Comparison of ENCODE assay signal across 19 cellular contexts in the genomic region with DNA sequence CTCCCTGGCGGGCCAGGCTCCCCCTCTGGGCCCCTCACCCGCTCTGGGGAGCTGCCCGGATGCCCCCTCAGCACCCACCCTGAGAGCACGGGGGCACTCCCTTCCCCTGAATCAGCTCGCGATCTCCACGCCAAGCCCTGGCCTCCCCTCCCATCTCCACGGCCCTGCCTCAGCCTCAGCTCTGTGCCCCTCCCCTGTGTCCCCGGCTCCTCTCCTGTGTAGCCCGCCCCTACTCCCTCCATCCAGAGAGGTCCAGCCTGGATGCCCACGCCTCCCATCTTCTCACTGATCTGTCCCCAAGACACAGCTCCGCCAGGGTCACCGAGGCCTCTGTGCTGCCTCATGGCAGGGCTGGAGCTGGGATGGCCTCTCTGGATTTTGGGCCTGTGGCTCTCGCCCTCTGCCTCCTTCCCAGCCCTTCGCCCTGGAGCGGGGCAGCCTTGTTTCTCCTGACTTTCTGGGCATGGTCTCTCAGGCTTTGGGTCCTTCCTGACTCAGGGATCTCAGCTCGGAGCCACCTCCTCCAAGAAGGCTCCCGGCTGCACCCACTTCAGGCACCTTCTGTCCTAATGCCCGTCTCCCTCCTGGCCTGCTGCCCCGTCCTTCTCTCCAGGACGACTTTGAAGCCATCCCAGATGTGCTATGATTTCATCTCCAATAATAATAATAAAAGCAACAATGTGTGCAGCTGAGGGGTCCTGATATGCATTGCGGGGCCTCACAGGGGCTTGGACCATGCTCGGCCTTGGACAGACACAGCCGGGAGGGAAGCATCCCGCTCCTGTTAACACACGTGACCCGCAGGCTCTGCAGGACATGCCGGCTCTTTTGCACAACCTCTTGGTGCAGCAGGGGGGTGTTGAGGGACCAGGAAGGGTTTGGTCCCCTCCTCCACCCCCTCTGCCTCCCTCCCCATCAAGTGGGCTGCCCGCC. TPM values are rescaled to one million over a fixed set of nuclear protein-coding genes. Genes with fewer than 3 reads are reported as not detected.
DNase-seq lines count a peak whose midpoint lies in the region; ATAC-seq and TF ChIP-seq lines count a peak whose summit lies in the region.
"Had no signal": no experiment of that assay in that cellular context is flagged by ENCODE, and none has a peak within 500 bp of the region (broad histone marks: within the 10 kb centered on the region; RNA-seq: fewer than 3 reads in every experiment).

No MANE protein-coding gene starts in this region.

- H3K36me3 ChIP-seq in GM23248 (ENCODE audit: low read depth) (no peaks in the 10 kb centered on the region), psoas muscle (ENCODE audit: insufficient read depth in 1 of 2, low read depth in 1 of 2) (no peaks in the 10 kb centered on the region)
- H3K36me3 ChIP-seq: BLaER1 treated with 17β-estradiol and CSF1 and Interleukin-3, amounts not matched to agents 10 nM and 100 nM; esophagus squamous epithelium; SJSA1 had no signal

- H3K27me3 ChIP-seq in GM23248 (replicated peaks; ENCODE audit: insufficient read depth) = peaks cover 27% of the 10 kb centered on the region
- H3K27me3 ChIP-seq in psoas muscle (ENCODE audit: insufficient read depth in 3 of 3, low read length in 2 of 3) = peaks cover 0 to 55% (median 19%) of the 10 kb centered on the region in 3 donors

- H3K27me3 Mint-ChIP-seq in activated CD4-positive, alpha-beta T cell treated with anti-CD3 and anti-CD28 coated beads for 36 hours = no peaks in the 10 kb centered on the region
- H3K27me3 Mint-ChIP-seq: activated naive CD8-positive, alpha-beta T cell had no signal

- H3K9me3 ChIP-seq in GM23248 (ENCODE audit: low read depth) (no peaks in the 10 kb centered on the region), psoas muscle (no peaks in the 10 kb centered on the region)
- H3K9me3 ChIP-seq: A549, esophagus squamous epithelium, SJSA1 had no signal

- no peaks in the 10 kb centered on the region for H3K9me2 ChIP-seq in GM23248 (ENCODE audit: insufficient read depth)

- H3K4me3 Mint-ChIP-seq in activated CD4-positive, alpha-beta T cell treated with anti-CD3 and anti-CD28 coated beads for 36 hours = no peak overlapping the region
- H3K4me3 Mint-ChIP-seq: activated naive CD8-positive, alpha-beta T cell; activated T-cell treated with anti-CD3 and anti-CD28 coated beads, Interleukin-2, amount 50 U/mL, for 24 hours; naive thymus-derived CD8-positive, alpha-beta T cell; T-helper 1 cell treated with Interleukin-12 subunit alpha and Interleukin-12 subunit beta and Interleukin-4 antibody, amounts not matched to agents 30 μg/mL and 1 μg/mL, for 36 hours had no signal

- peak; percentile 4 for DNase-seq in activated CD4-positive, alpha-beta T cell treated with anti-CD3 and anti-CD28 coated beads for 36 hours
- no peak for DNase-seq in activated CD4-positive, alpha-beta T cell treated with anti-CD3 and anti-CD28 coated beads, Interleukin-2, amount 50 U/mL, for 1 hour
- DNase-seq in GM23248 = peak; percentile 22
- DNase-seq in left ventricle myocardium superior = peak; percentile 14
- peak; percentile 9 to 30 for DNase-seq in psoas muscle
- no peak for DNase-seq in NCI-H2227 (lab: John Stamatoyannopoulos, UW; ENCODE audit: unreplicated experiment)
- DNase-seq in effector CD8-positive, alpha-beta T cell (lab: John Stamatoyannopoulos, UW) = no peak
- DNase-seq: activated CD4-positive, alpha-beta T cell treated with anti-CD3 and anti-CD28 coated beads, Interleukin-2, amount 50 U/mL, for 4 hours; esophagus squamous epithelium; NCI-H2171 treated with DMSO at 0.1 percent for 48 hours; stimulated activated CD4-positive, alpha-beta T cell treated with anti-CD3 and anti-CD28 coated beads, Interleukin-4, amount 100 ng/mL, for 4 hours had no signal

- intact Hi-C loops in activated CD4-positive, alpha-beta T cell treated with anti-CD3 and anti-CD28 coated beads for 36 hours (cut with DNase I, micrococcal nuclease) = no loop called here
- intact Hi-C loops in left ventricle myocardium superior (cut with micrococcal nuclease) (no loop called here), psoas muscle (cut with DNase I) (no loop called here)

- POLR2A ChIA-PET in activated CD4-positive, alpha-beta T cell treated with anti-CD3 and anti-CD28 coated beads for 36 hours (lab: Charles Lee) = no interaction called here

- H3K4me1 Mint-ChIP-seq in activated CD4-positive, alpha-beta T cell treated with anti-CD3 and anti-CD28 coated beads for 36 hours = peaks cover 13% of the 10 kb centered on the region

- no peaks in the 10 kb centered on the region for H3K9me3 Mint-ChIP-seq in activated CD4-positive, alpha-beta T cell treated with anti-CD3 and anti-CD28 coated beads for 36 hours (ENCODE audit: low read depth)
- H3K9me3 Mint-ChIP-seq: activated T-cell treated with anti-CD3 and anti-CD28 coated beads, Interleukin-2, amount 50 U/mL, for 24 hours; naive thymus-derived CD8-positive, alpha-beta T cell; T-helper 1 cell treated with Interleukin-12 subunit alpha and Interleukin-12 subunit beta and Interleukin-4 antibody, amounts not matched to agents 30 μg/mL and 1 μg/mL, for 36 hours had no signal

- H3K27ac Mint-ChIP-seq in activated CD4-positive, alpha-beta T cell treated with anti-CD3 and anti-CD28 coated beads for 36 hours = no peak overlapping the region
- H3K27ac Mint-ChIP-seq: activated naive CD8-positive, alpha-beta T cell; activated T-cell treated with anti-CD3 and anti-CD28 coated beads, Interleukin-2, amount 50 U/mL, for 24 hours; naive thymus-derived CD8-positive, alpha-beta T cell; T-helper 1 cell treated with Interleukin-12 subunit alpha and Interleukin-12 subunit beta and Interleukin-4 antibody, amounts not matched to agents 30 μg/mL and 1 μg/mL, for 36 hours had no signal

- no peaks in the 10 kb centered on the region for H3K36me3 Mint-ChIP-seq in activated CD4-positive, alpha-beta T cell treated with anti-CD3 and anti-CD28 coated beads for 36 hours (ENCODE audit: low read depth)
- H3K36me3 Mint-ChIP-seq: activated naive CD8-positive, alpha-beta T cell; naive thymus-derived CD8-positive, alpha-beta T cell had no signal

- H3K4me1 ChIP-seq in GM23248 (ENCODE audit: insufficient read depth) (no peaks in the 10 kb centered on the region), psoas muscle (no peaks in the 10 kb centered on the region)
- H3K4me1 ChIP-seq: SJSA1 had no signal

- CTCF ChIA-PET in activated CD4-positive, alpha-beta T cell treated with anti-CD3 and anti-CD28 coated beads for 36 hours (lab: Charles Lee) = no interaction called here

- WGBS in GM23248 (ENCODE audit: low coverage in 1 of 2, low lambda C conversion rate in 2 of 2, missing lambda C conversion rate in 2 of 2), 2 experiments = 20 to 24% methylated on average over 24 to 28 of the region's 29 CpGs
- 54 to 68% (median 62%) methylated on average over 25 to 29 of the region's 29 CpGs for WGBS in psoas muscle, 3 donors

- TF ChIP-seq CTCF in psoas muscle (IDR thresholded peaks at IDR 0.05) = no peak

- no peaks in the 10 kb centered on the region for H3K79me2 ChIP-seq in GM23248 (ENCODE audit: insufficient read depth)

- no peak overlapping the region for H2AFZ ChIP-seq in GM23248

- H3K4me3 ChIP-seq in GM23248 (no peak overlapping the region), psoas muscle (no peak overlapping the region)
- H3K4me3 ChIP-seq: A549; BLaER1 treated with 17β-estradiol and CSF1 and Interleukin-3, amounts not matched to agents 10 nM and 100 nM; esophagus squamous epithelium; SJSA1 had no signal

- H4K20me1 ChIP-seq in GM23248 (ENCODE audit: insufficient read depth) = no peaks in the 10 kb centered on the region

- H3F3A ChIP-seq in GM23248 (ENCODE audit: insufficient read depth) = no peaks in the 10 kb centered on the region

- in situ Hi-C loops in GM23248 (cut with MboI) = no loop called here

- H3K4me2 ChIP-seq in GM23248 (ENCODE audit: unreplicated experiment) = no peak overlapping the region
- H3K4me2 ChIP-seq: A549; BLaER1 treated with 17β-estradiol and CSF1 and Interleukin-3, amounts not matched to agents 10 nM and 100 nM had no signal

- ATAC-seq in activated CD4-positive, alpha-beta T cell treated with anti-CD3 and anti-CD28 coated beads for 36 hours = no peak
- ATAC-seq in left ventricle myocardium superior (no peak), psoas muscle (no peak), HG02938 (IDR thresholded peaks at IDR 0.05; ENCODE audit: unreplicated experiment) (no peak)
- ATAC-seq: naive thymus-derived CD8-positive, alpha-beta T cell had no signal

- H3K27ac ChIP-seq in GM23248 = no peak overlapping the region
- no peak overlapping the region for H3K27ac ChIP-seq in psoas muscle
- H3K27ac ChIP-seq: A549; BLaER1 treated with 17β-estradiol and CSF1 and Interleukin-3, amounts not matched to agents 10 nM and 100 nM; esophagus squamous epithelium; SJSA1 had no signal

- no peak overlapping the region for H3K9ac ChIP-seq in GM23248
- H3K9ac ChIP-seq: BLaER1 treated with 17β-estradiol and CSF1 and Interleukin-3, amounts not matched to agents 10 nM and 100 nM had no signal

RNA-seq across cellular contexts. Expression of a gene that starts 16.2 kb away (rescaled TPM):
- total RNA-seq in activated CD4-positive, alpha-beta T cell treated with anti-CD3 and anti-CD28 coated beads for 36 hours = 1 to 10 TPM; 2.1 to 2.4 TPM
- total RNA-seq in GM23248 (2014; rRNA removed; shearing (Covaris generic)) = 1.7 and 2.8 TPM in 2 replicates
- polyA plus RNA-seq in GM23248 (2016; fragmentation: Nextera tagmentation; extraction: Ambion mirVana) = 1.2 and 1.5 TPM in 2 replicates
- total RNA-seq in left ventricle myocardium superior = 1.3 TPM
- 1 to 10 TPM in 2 of 4 donors, under 1 TPM in 2; 0.81 to 1.7 (median 1.0) TPM for total RNA-seq in psoas muscle
- polyA plus RNA-seq in psoas muscle = 1 to 10 TPM; 1.2 to 1.7 (median 1.6) TPM

Comparison
In these comparisons a context has a peak if more than half of its experiments do, and no peak if none do; other contexts are left out.
1. DNase-seq: peak in activated CD4-positive, alpha-beta T cell treated with anti-CD3 and anti-CD28 coated beads for 36 hours (single experiment), GM23248 (single experiment), left ventricle myocardium superior (single experiment) and psoas muscle (2 of 2); none in activated CD4-positive, alpha-beta T cell treated with anti-CD3 and anti-CD28 coated beads, Interleukin-2, amount 50 U/mL, for 1 hour (single experiment), NCI-H2227 (single experiment) and effector CD8-positive, alpha-beta T cell (single experiment).